1 cellular context compared by ENCODE assay signal in the genomic region with DNA sequence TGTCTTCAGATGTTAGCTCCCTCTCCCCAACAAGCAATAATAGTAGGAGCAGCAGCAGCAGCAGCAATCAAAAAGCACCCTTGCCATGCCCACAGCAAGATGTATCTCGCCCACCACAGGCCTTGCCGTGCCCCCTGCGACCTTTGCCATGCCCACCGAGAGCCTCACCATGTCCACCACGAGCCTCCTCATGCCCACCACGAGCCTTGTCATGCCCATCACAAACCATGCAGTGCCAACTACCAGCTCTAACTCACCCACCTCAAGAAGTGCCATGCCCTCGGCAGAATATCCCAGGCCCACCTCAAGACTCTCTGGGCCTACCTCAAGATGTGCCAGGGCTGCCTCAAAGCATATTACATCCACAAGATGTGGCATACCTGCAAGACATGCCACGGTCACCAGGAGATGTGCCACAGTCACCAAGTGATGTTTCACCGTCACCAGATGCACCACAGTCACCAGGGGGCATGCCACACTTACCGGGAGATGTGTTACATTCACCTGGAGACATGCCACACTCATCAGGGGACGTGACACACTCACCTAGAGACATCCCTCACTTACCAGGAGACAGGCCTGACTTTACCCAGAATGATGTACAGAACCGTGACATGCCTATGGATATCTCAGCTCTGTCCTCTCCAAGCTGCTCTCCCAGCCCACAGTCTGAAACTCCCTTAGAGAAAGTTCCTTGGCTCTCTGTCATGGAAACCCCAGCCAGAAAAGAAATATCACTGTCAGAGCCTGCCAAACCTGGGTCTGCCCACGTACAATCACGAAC.
A peak's percentile ranks its signal among the peaks of the same experiment; 100 is the strongest.
TF ChIP-seq lines count a peak whose summit lies in the region.

No MANE protein-coding gene starts in this region.

TF ChIP-seq in HEK293, 187 proteins besides CTCF, POLR2A, EP300 and RAD21:
- TF ChIP-seq HIC1 (tag by site-specific recombination; IDR thresholded peaks at IDR 0.05), result peak; percentile 51; the same call in 1 of the 2 replicates
